13 cellular contexts compared by ENCODE assay signal in genomic region chr11:91773090-91773489, GRCh38.
DNase-seq lines count a peak whose midpoint lies in the region; ATAC-seq and TF ChIP-seq lines count a peak whose summit lies in the region.
"Had no signal": no experiment of that assay in that cellular context is flagged by ENCODE, and none has a peak within 500 bp of the region (broad histone marks: within the 10 kb centered on the region; RNA-seq: fewer than 3 reads in every experiment).

No MANE protein-coding gene starts in this region.

- no peak for ATAC-seq in Right ventricle myocardium superior (ENCODE audit: poor library complexity)
- ATAC-seq: left lung, sciatic nerve had no signal

- H3K27me3 ChIP-seq in kidney epithelial cell (ENCODE audit: control insufficient read depth, insufficient read depth, low read length) = no peaks in the 10 kb centered on the region
- H3K27me3 ChIP-seq: left lung had no signal

- intact Hi-C loops in Right ventricle myocardium superior (cut with DNase I) = no loop called here

- no peak overlapping the region for H3K4me3 ChIP-seq in kidney epithelial cell (ENCODE audit: low read depth, low read length)
- H3K4me3 ChIP-seq: left lung had no signal

- H3K36me3 ChIP-seq in kidney epithelial cell (ENCODE audit: control insufficient read depth, insufficient read depth, low read length) = no peaks in the 10 kb centered on the region
- H3K36me3 ChIP-seq: left lung had no signal

- in situ Hi-C loops in Caki2 (cut with HindIII; ENCODE audit: low pct_unique_long_range_greater_than_20kb, low sequenced_read_pairs) = no loop called here
- in situ Hi-C loops in SK-MEL-5 (cut with HindIII; ENCODE audit: low pct_unique_long_range_greater_than_20kb, low sequenced_read_pairs) = no loop called here

- peak; percentile 7 for DNase-seq in Caki2 (ENCODE audit: low read depth)
- peak; percentile 59 for DNase-seq in HT-29 (ENCODE audit: low spot score)
- DNase-seq in SK-MEL-5 (ENCODE audit: low read depth, low spot score) = peak; percentile 48
- no peak for DNase-seq in kidney epithelial cell (ENCODE audit: low read depth)
- DNase-seq in Right ventricle myocardium superior = no peak
- DNase-seq in T-helper 1 cell = no peak
- no peak for DNase-seq in activated CD4-positive, alpha-beta T cell treated with anti-CD3 and anti-CD28 coated beads, Interleukin-2, amount 50 U/mL, for 48 hours
- DNase-seq: activated CD4-positive, alpha-beta T cell treated with anti-CD3 and anti-CD28 coated beads, Interleukin-2, amount 10 ng/mL, durations not matched to agents 7 days and 5 days; CD4-positive, alpha-beta memory T cell; head of caudate nucleus; left lung; NCI-H1417 had no signal

- peak; percentile 22 for TF ChIP-seq CTCF in kidney epithelial cell (IDR thresholded peaks at IDR 0.05; ENCODE audit: insufficient read depth, low read length, poor library complexity, severe bottlenecking)

Comparison
In these comparisons a context has a peak if more than half of its experiments do, and no peak if none do; other contexts are left out.
1. DNase-seq: peak in Caki2 (single experiment), HT-29 (single experiment) and SK-MEL-5 (single experiment); none in kidney epithelial cell (single experiment), Right ventricle myocardium superior (single experiment), T-helper 1 cell (0 of 5) and activated CD4-positive, alpha-beta T cell treated with anti-CD3 and anti-CD28 coated beads, Interleukin-2, amount 50 U/mL, for 48 hours (0 of 2).